In the genomic region with DNA sequence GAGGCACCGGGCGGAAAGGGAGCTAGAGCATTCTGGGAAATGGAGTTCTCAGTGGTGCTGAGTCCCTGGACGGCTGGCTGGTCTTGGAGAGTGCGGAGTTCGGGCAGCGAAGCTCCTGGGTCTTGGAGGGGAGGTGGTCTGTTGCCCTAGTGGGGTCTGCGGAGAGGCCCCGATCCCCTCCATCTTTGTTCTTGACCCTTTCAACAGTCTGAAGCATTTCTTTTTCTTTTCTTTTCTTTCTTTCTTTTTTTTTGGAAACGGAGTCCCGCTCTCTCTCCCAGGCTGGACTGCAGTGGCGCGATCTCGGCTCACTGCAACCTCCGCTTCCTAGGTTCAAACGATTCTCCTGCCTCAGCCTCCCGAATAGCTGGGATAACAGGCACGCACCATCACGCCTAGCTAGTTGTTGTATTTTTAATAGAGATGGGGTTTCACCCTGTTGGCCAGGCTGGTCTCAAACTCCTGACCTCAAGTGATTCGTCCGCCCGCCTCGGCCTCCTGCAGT, we compare ENCODE assay signal across 8 cellular contexts. TPM values are rescaled to one million over a fixed set of nuclear protein-coding genes. Genes with fewer than 3 reads are reported as not detected.
DNase-seq lines count a peak whose midpoint lies in the region; ATAC-seq and TF ChIP-seq lines count a peak whose summit lies in the region.

No MANE protein-coding gene starts in this region.

- H3K9ac ChIP-seq in Karpas-422 (ENCODE audit: low read length) = peak overlapping the region; percentile 56

- POLR2A ChIA-PET in AG04450 (lab: Yijun Ruan, JAX) = interaction anchor here (0.6 to 1.3 kb wide), 13 partner anchors 10 to 147 kb away, joined by 3 to 8 read pairs (median 4); partner anchors contain the start of genes CCDC61, DMPK, IRF2BP1 and MYPOP
- POLR2A ChIA-PET in naive thymus-derived CD4-positive, alpha-beta T cell (lab: Charles Lee) = interaction anchor here (0.5 to 1.3 kb wide), 8 partner anchors 23 to 851 kb away, joined by 3 to 6 read pairs (median 4); partner anchors contain the start of genes IRF2BP1 and MYPOP

- CTCF ChIA-PET in AG04450 (lab: Charles Lee) = interaction anchor here (1.2 to 4.2 kb wide), 6 partner anchors 13 to 214 kb away, joined by 4 to 22 read pairs (median 7); no protein-coding TSS in a partner anchor
- CTCF ChIA-PET in naive thymus-derived CD4-positive, alpha-beta T cell (lab: Charles Lee) = interaction anchor here (0.6 to 2.2 kb wide), 8 partner anchors 19 to 95 kb away, joined by 3 to 8 read pairs (median 6); partner anchors contain the start of genes IRF2BP1, MYPOP and SIX5

- no peak for ATAC-seq in naive thymus-derived CD4-positive, alpha-beta T cell
- no peak for ATAC-seq in GM19324 (IDR thresholded peaks at IDR 0.05; ENCODE audit: low FRiP score, unreplicated experiment)
- ATAC-seq in foreskin keratinocyte = no peak

- DNase-seq in AG04450 (ENCODE audit: low read depth, low spot score) = no peak
- DNase-seq in Karpas-422 = no peak
- DNase-seq in coronary artery (ENCODE audit: low spot score) = no peak
- no peak for DNase-seq in naive thymus-derived CD4-positive, alpha-beta T cell
- DNase-seq in foreskin keratinocyte = no peak
- no peak for DNase-seq in NCI-H146 treated with DMSO at 0.1 percent for 48 hours (lab: John Stamatoyannopoulos, UW; ENCODE audit: unreplicated experiment)
- no peak for DNase-seq in stimulated activated CD4-positive, alpha-beta T cell treated with anti-CD3 and anti-CD28 coated beads, Interleukin-4, amount 100 ng/mL, for 1 hour

- no peaks in the 10 kb centered on the region for H3K9me2 ChIP-seq in Karpas-422 (replicated peaks; ENCODE audit: insufficient read depth, low read length)

- H3K27me3 Mint-ChIP-seq in naive thymus-derived CD4-positive, alpha-beta T cell = peaks cover 6 to 42% (median 21%) of the 10 kb centered on the region in 5 donors

- H3K4me3 Mint-ChIP-seq in naive thymus-derived CD4-positive, alpha-beta T cell = peak overlapping the region; percentile 90 to 100 (median 96)

- peak overlapping the region; percentile 65 for H3K4me2 ChIP-seq in Karpas-422 (ENCODE audit: low read depth, low read length, poor library complexity, severe bottlenecking)

- H3K27ac Mint-ChIP-seq in naive thymus-derived CD4-positive, alpha-beta T cell = peak overlapping the region; percentile 84 to 99 (median 95)

- H3K27ac ChIP-seq in AG04450 (ENCODE audit: low read depth, low read length) (no peak overlapping the region), Karpas-422 (ENCODE audit: low read length) (no peak overlapping the region), coronary artery (no peak overlapping the region), foreskin keratinocyte (no peak overlapping the region)
- H3K27ac ChIP-seq in naive thymus-derived CD4-positive, alpha-beta T cell (ENCODE audit: low read depth, low read length) = no peak overlapping the region

- H3K27me3 ChIP-seq in AG04450 (ENCODE audit: control insufficient read depth, insufficient read depth, low read length) = peaks cover 38% of the 10 kb centered on the region
- H3K27me3 ChIP-seq in Karpas-422 (ENCODE audit: low read length) = peaks cover 3% of the 10 kb centered on the region; the same call in 1 of the 2 replicates
- peaks cover 0 to 4% of the 10 kb centered on the region in 2 donors for H3K27me3 ChIP-seq in naive thymus-derived CD4-positive, alpha-beta T cell (ENCODE audit: control insufficient read depth in 2 of 2, insufficient read depth in 2 of 2, low read length in 2 of 2)
- peaks cover 39% of the 10 kb centered on the region for H3K27me3 ChIP-seq in foreskin keratinocyte

- TF ChIP-seq CTCF in AG04450 (IDR thresholded peaks at IDR 0.05; ENCODE audit: low read depth, low read length) = no peak
- no peak for TF ChIP-seq CTCF in coronary artery (IDR thresholded peaks at IDR 0.05)
- no peak for TF ChIP-seq CTCF in foreskin keratinocyte (conservative IDR thresholded peaks at IDR 0.05)

- intact Hi-C loops in naive thymus-derived CD4-positive, alpha-beta T cell (cut with micrococcal nuclease) = loop anchor here (1.0 to 10.0 kb wide), 20 partner anchors 23 to 1379 kb away; partner anchors contain the start of genes CCDC61 (in 2 of the 2), DMWD (in 2 of the 2), FBXO46 (in 2 of the 2) and IRF2BP1 (in 2 of the 2)

- H4K20me1 ChIP-seq in Karpas-422 (ENCODE audit: insufficient read depth, low read depth, low read length) = no peaks in the 10 kb centered on the region

- H2AFZ ChIP-seq in Karpas-422 (ENCODE audit: low read length) = peak overlapping the region; percentile 75

- H3K9me3 Mint-ChIP-seq in naive thymus-derived CD4-positive, alpha-beta T cell = peaks cover 0 to 3% (median 0%) of the 10 kb centered on the region in 11 donors

- H3K4me3 ChIP-seq in AG04450 (ENCODE audit: low read depth, low read length) = peak overlapping the region; percentile 50
- H3K4me3 ChIP-seq in Karpas-422 (ENCODE audit: low read length) = peak overlapping the region; percentile 56
- peak overlapping the region; percentile 92 for H3K4me3 ChIP-seq in coronary artery
- peak overlapping the region; percentile 95 for H3K4me3 ChIP-seq in naive thymus-derived CD4-positive, alpha-beta T cell (ENCODE audit: low read length)

- H3K4me1 ChIP-seq in Karpas-422 (ENCODE audit: low read length) = peaks cover 27% of the 10 kb centered on the region
- H3K4me1 ChIP-seq in naive thymus-derived CD4-positive, alpha-beta T cell (ENCODE audit: control insufficient read depth in 2 of 2, insufficient read depth in 2 of 2, low read length in 2 of 2) = peaks cover 12 to 15% of the 10 kb centered on the region in 2 donors
- no peaks in the 10 kb centered on the region for H3K4me1 ChIP-seq in foreskin keratinocyte

- H3K79me2 ChIP-seq in Karpas-422 (ENCODE audit: low read length) = peaks cover 40% of the 10 kb centered on the region

- peaks cover 0 to 8% (median under 1%) of the 10 kb centered on the region in 5 donors for H3K36me3 Mint-ChIP-seq in naive thymus-derived CD4-positive, alpha-beta T cell

- peaks cover 5% of the 10 kb centered on the region; the same call in 1 of the 2 replicates for H3K36me3 ChIP-seq in Karpas-422 (ENCODE audit: insufficient read depth, low read length)
- H3K36me3 ChIP-seq in naive thymus-derived CD4-positive, alpha-beta T cell (ENCODE audit: control insufficient read depth in 2 of 3, insufficient read depth in 3 of 3, low read length in 3 of 3) = peaks cover 0 to 19% (median 3%) of the 10 kb centered on the region in 3 experiments

- peaks cover 4% of the 10 kb centered on the region; the same call in 1 of the 2 replicates for H3K9me3 ChIP-seq in AG04450 (ENCODE audit: control insufficient read depth, insufficient read depth, low read length)
- no peaks in the 10 kb centered on the region for H3K9me3 ChIP-seq in Karpas-422 (ENCODE audit: low read length)
- H3K9me3 ChIP-seq in naive thymus-derived CD4-positive, alpha-beta T cell (ENCODE audit: control insufficient read depth in 2 of 3, low read length in 3 of 3) = no peaks in the 10 kb centered on the region

- H3K4me1 Mint-ChIP-seq in naive thymus-derived CD4-positive, alpha-beta T cell = peaks cover 25 to 33% (median 31%) of the 10 kb centered on the region in 7 donors

RNA-seq across cellular contexts. Expression of gene SYMPK, which starts 0.4 kb away (rescaled TPM):
- polyA plus RNA-seq in AG04450 (2011; rRNA removed) (54.3 and 63.1 TPM in 2 replicates), foreskin keratinocyte (54.8 and 55.6 TPM in 2 replicates)
- 71.8 and 83.3 TPM in 2 replicates for polyA minus RNA-seq in AG04450 (2011; rRNA and poly(A)+ RNA removed)
- 28.3 and 75.2 TPM in 2 replicates for total RNA-seq in Karpas-422 (2014; rRNA removed; shearing (Covaris generic); ENCODE audit: low replicate concordance)
- total RNA-seq in naive thymus-derived CD4-positive, alpha-beta T cell = 100 to 1,000 TPM in 1 of 5 experiments, 10 to 100 TPM in 4; 81.3 to 110 (median 96.4) TPM
- 10 to 100 TPM in 1 of 2 donors, 1 to 10 TPM in 1; 9.9 to 22.7 TPM for polyA plus RNA-seq in naive thymus-derived CD4-positive, alpha-beta T cell
- total RNA-seq in foreskin keratinocyte = 45.7 and 46.9 TPM in 2 replicates

RNA-seq across cellular contexts. Expression of gene FOXA3, which starts 0.7 kb away (rescaled TPM):
- not detected in 2 replicates for polyA plus RNA-seq in AG04450 (2011; rRNA removed)
- polyA minus RNA-seq in AG04450 (2011; rRNA and poly(A)+ RNA removed) = not detected in 2 replicates
- total RNA-seq in Karpas-422 (2014; rRNA removed; shearing (Covaris generic); ENCODE audit: low replicate concordance) = 0.69 TPM in 1 of 2 replicates, not detected in the other
- not detected for total RNA-seq in naive thymus-derived CD4-positive, alpha-beta T cell
- not detected for polyA plus RNA-seq in naive thymus-derived CD4-positive, alpha-beta T cell
- total RNA-seq in foreskin keratinocyte = 0.04 TPM in 1 of 2 replicates, not detected in the other
- polyA plus RNA-seq in foreskin keratinocyte = 0.02 and 0.10 TPM in 2 replicates

RNA-seq across cellular contexts. Expression of gene IRF2BP1, which starts 22.6 kb away (rescaled TPM):
- polyA plus RNA-seq in AG04450 (2011; rRNA removed) (5.0 and 6.5 TPM in 2 replicates), foreskin keratinocyte (10.9 and 11.7 TPM in 2 replicates)
- polyA minus RNA-seq in AG04450 (2011; rRNA and poly(A)+ RNA removed) = 5.9 and 7.0 TPM in 2 replicates
- 21.1 and 65.1 TPM in 2 replicates for total RNA-seq in Karpas-422 (2014; rRNA removed; shearing (Covaris generic); ENCODE audit: low replicate concordance)
- 10 to 100 TPM; 16.4 to 38.7 (median 26.5) TPM for total RNA-seq in naive thymus-derived CD4-positive, alpha-beta T cell
- polyA plus RNA-seq in naive thymus-derived CD4-positive, alpha-beta T cell = 10 to 100 TPM in 1 of 2 donors, 1 to 10 TPM in 1; 6.2 to 11.6 TPM
- 11.2 and 12.9 TPM in 2 replicates for total RNA-seq in foreskin keratinocyte

RNA-seq across cellular contexts. Expression of gene MYPOP, which starts 39.0 kb away (rescaled TPM):
- 1.4 and 1.6 TPM in 2 replicates for polyA plus RNA-seq in AG04450 (2011; rRNA removed)
- polyA minus RNA-seq in AG04450 (2011; rRNA and poly(A)+ RNA removed) = 0.70 and 1.4 TPM in 2 replicates
- 5.3 and 6.8 TPM in 2 replicates for total RNA-seq in Karpas-422 (2014; rRNA removed; shearing (Covaris generic); ENCODE audit: low replicate concordance)
- 10 to 100 TPM in 3 of 5 experiments, 1 to 10 TPM in 2; 7.0 to 14.5 (median 11.2) TPM for total RNA-seq in naive thymus-derived CD4-positive, alpha-beta T cell
- under 1 TPM; 0.15 to 0.40 TPM for polyA plus RNA-seq in naive thymus-derived CD4-positive, alpha-beta T cell
- 3.6 and 4.4 TPM in 2 replicates for total RNA-seq in foreskin keratinocyte
- polyA plus RNA-seq in foreskin keratinocyte = 7.1 and 8.1 TPM in 2 replicates

RNA-seq across cellular contexts. Expression of gene RSPH6A, which starts 48.3 kb away (rescaled TPM):
- polyA plus RNA-seq in AG04450 (2011; rRNA removed) = not detected in 2 replicates
- 0.09 TPM in 2 replicates for polyA minus RNA-seq in AG04450 (2011; rRNA and poly(A)+ RNA removed)
- total RNA-seq in Karpas-422 (2014; rRNA removed; shearing (Covaris generic); ENCODE audit: low replicate concordance) = 0.25 TPM in 1 of 2 replicates, not detected in the other
- under 1 TPM; 0.20 to 0.78 (median 0.56) TPM for total RNA-seq in naive thymus-derived CD4-positive, alpha-beta T cell
- not detected for polyA plus RNA-seq in naive thymus-derived CD4-positive, alpha-beta T cell
- total RNA-seq in foreskin keratinocyte = 0.24 TPM in 1 of 2 replicates, not detected in the other
- polyA plus RNA-seq in foreskin keratinocyte = 0.08 TPM in 1 of 2 replicates, not detected in the other
